ENCODE assay signal across 8 cellular contexts in genomic region chr3:157088133-157088488, GRCh38.
A peak's percentile ranks its signal among the peaks of the same experiment; 100 is the strongest.
DNase-seq lines count a peak whose midpoint lies in the region; ATAC-seq and TF ChIP-seq lines count a peak whose summit lies in the region.

No MANE protein-coding gene starts in this region.

- peaks cover 51% of the 10 kb centered on the region for H3K4me1 ChIP-seq in MM.1S (ENCODE audit: low read length)

- TF ChIP-seq CTCF in BJ (IDR thresholded peaks at IDR 0.05; ENCODE audit: insufficient read depth, low read depth, low read length), result no peak
- TF ChIP-seq CTCF in MM.1S (IDR thresholded peaks at IDR 0.05; ENCODE audit: low read length), result no peak
- no peak for TF ChIP-seq CTCF in neural cell (IDR thresholded peaks at IDR 0.05; ENCODE audit: poor library complexity, severe bottlenecking)

- H4K20me1 ChIP-seq in MM.1S (ENCODE audit: insufficient read depth, low read length) (no peaks in the 10 kb centered on the region), neural cell (ENCODE audit: insufficient read depth) (no peaks in the 10 kb centered on the region)

- H3F3A ChIP-seq in MM.1S (ENCODE audit: insufficient read depth, low read length) (peaks cover 48% of the 10 kb centered on the region), neural cell (ENCODE audit: insufficient read depth, low read length, poor library complexity, severe bottlenecking) (peaks cover 3% of the 10 kb centered on the region)

- POLR2A ChIA-PET in BJ (lab: Charles Lee), result interaction anchor here (0.6 to 1.0 kb wide), 4 partner anchors 20 to 412 kb away, joined by 3 read pairs; no protein-coding TSS in a partner anchor

- ATAC-seq in GM19452 (IDR thresholded peaks at IDR 0.05; ENCODE audit: unreplicated experiment), result no peak

- no peak for TF ChIP-seq EP300 in neural cell (conservative IDR thresholded peaks at IDR 0.05; ENCODE audit: poor library complexity, severe bottlenecking)

- H3K9me2 ChIP-seq in MM.1S (replicated peaks; ENCODE audit: insufficient read depth, low read length), result no peaks in the 10 kb centered on the region
- H3K9me2 ChIP-seq in neural cell (ENCODE audit: insufficient read depth, low read length), result no peaks in the 10 kb centered on the region

- TF ChIP-seq RAD21 in neural cell (conservative IDR thresholded peaks at IDR 0.05), result no peak

- no peaks in the 10 kb centered on the region for H3K9me3 ChIP-seq in MM.1S (replicated peaks; ENCODE audit: insufficient read depth, low read length)
- no peaks in the 10 kb centered on the region for H3K9me3 ChIP-seq in neural cell (ENCODE audit: low read length)

- H3K9ac ChIP-seq in MM.1S (ENCODE audit: low read length) (peak overlapping the region; percentile 96), neural cell (ENCODE audit: low read length) (peak overlapping the region; percentile 95)

- H3K79me2 ChIP-seq in MM.1S (ENCODE audit: low read length), result no peaks in the 10 kb centered on the region
- no peaks in the 10 kb centered on the region for H3K79me2 ChIP-seq in neural cell (replicated peaks; ENCODE audit: insufficient read depth, low read length)

- DNase-seq in BJ (ENCODE audit: low read depth) (no peak), MM.1S (no peak), dermis blood vessel endothelial cell (peak; percentile 21), activated gamma-delta T cell (lab: John Stamatoyannopoulos, UW) (no peak), NCI-H2029 treated with DMSO at 0.1 percent for 48 hours (lab: John Stamatoyannopoulos, UW) (no peak), NCI-H748 (lab: John Stamatoyannopoulos, UW; ENCODE audit: unreplicated experiment) (no peak)

- H2AFZ ChIP-seq in MM.1S (ENCODE audit: low read length), result peak overlapping the region; percentile 20
- peak overlapping the region; percentile 82 for H2AFZ ChIP-seq in neural cell (ENCODE audit: low read depth, low read length)

- peak overlapping the region; percentile 93 for H3K4me2 ChIP-seq in MM.1S (ENCODE audit: low read depth, low read length)
- H3K4me2 ChIP-seq in neural cell (ENCODE audit: low read length), result peak overlapping the region; percentile 86

- H3K36me3 ChIP-seq in BJ (ENCODE audit: control insufficient read depth, insufficient read depth, low read length), result no peaks in the 10 kb centered on the region
- H3K36me3 ChIP-seq in MM.1S (replicated peaks; ENCODE audit: insufficient read depth, low read length), result no peaks in the 10 kb centered on the region
- H3K36me3 ChIP-seq in neural cell (ENCODE audit: insufficient read depth, low read length), result no peaks in the 10 kb centered on the region

- H3K27ac ChIP-seq in MM.1S (ENCODE audit: low read length) (peak overlapping the region; percentile 97), neural cell (ENCODE audit: low read length) (peak overlapping the region; percentile 94)

- H3K27me3 ChIP-seq in BJ (ENCODE audit: control insufficient read depth, insufficient read depth, low read length), result no peaks in the 10 kb centered on the region
- H3K27me3 ChIP-seq in MM.1S (replicated peaks; ENCODE audit: insufficient read depth, low read length), result no peaks in the 10 kb centered on the region
- H3K27me3 ChIP-seq in neural cell (ENCODE audit: insufficient read depth, low read depth, low read length), result no peaks in the 10 kb centered on the region

- H3K4me3 ChIP-seq in BJ (ENCODE audit: low read depth, low read length) (peak overlapping the region; percentile 54), MM.1S (ENCODE audit: low read length) (peak overlapping the region; percentile 66), neural cell (ENCODE audit: low read length) (peak overlapping the region; percentile 81)

- CTCF ChIA-PET in BJ (lab: Yijun Ruan, JAX), result interaction anchor here (1.2 to 10.4 kb wide), 6 partner anchors 11 to 936 kb away, joined by 4 to 140 read pairs (median 7); partner anchors contain the start of gene TIPARP

TF ChIP-seq in neural cell, 6 proteins besides CTCF, POLR2A, EP300 and RAD21:
- no peak for TF ChIP-seq SMC3 (conservative IDR thresholded peaks at IDR 0.05; ENCODE audit: poor library complexity)
